Comparison of ENCODE assay signal across 27 cellular contexts in the genomic region with DNA sequence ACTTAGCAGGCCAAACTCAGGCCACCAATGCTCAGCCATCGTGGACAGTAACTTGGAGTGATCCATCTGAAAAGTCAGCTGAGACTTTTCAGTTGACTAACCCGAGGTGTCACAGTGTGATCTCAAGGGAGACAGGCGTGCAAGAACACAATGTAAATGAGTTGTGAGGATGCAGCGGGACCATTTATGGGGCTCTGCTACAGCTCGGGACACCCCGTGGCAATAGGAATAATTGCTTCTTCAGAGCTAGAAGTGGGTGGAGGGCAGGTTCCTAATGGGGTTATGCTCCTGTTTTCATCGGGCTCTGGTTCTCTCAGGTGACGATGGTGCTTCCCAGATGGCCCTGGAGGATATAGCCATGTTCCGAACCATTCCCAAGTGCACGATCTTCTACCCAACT. TPM values are rescaled to one million over a fixed set of nuclear protein-coding genes. Genes with fewer than 3 reads are reported as not detected.
DNase-seq lines count a peak whose midpoint lies in the region; ATAC-seq, FAIRE-seq and TF ChIP-seq lines count a peak whose summit lies in the region.
"Had no signal": no experiment of that assay in that cellular context is flagged by ENCODE, and none has a peak within 500 bp of the region (broad histone marks: within the 10 kb centered on the region; RNA-seq: fewer than 3 reads in every experiment).

No MANE protein-coding gene starts in this region.

- H4K20me1 ChIP-seq in Karpas-422 (ENCODE audit: insufficient read depth, low read depth, low read length) (no peaks in the 10 kb centered on the region), GM12878 (ENCODE audit: control insufficient read depth, insufficient read depth) (no peaks in the 10 kb centered on the region)

- H3K9me3 ChIP-seq in Karpas-422 (ENCODE audit: low read length): no peaks in the 10 kb centered on the region
- H3K9me3 ChIP-seq in GM12878 (replicated peaks; ENCODE audit: control insufficient read depth, insufficient read depth, low read length): no peaks in the 10 kb centered on the region
- H3K9me3 ChIP-seq in spleen: no peaks in the 10 kb centered on the region
- H3K9me3 ChIP-seq in left lung: no peaks in the 10 kb centered on the region

- RAD21 ChIA-PET in GM12878 (lab: Charles Lee; ENCODE audit: unreplicated experiment): no interaction called here

- SMC1A ChIA-PET in GM12878 (lab: Charles Lee; ENCODE audit: uncharacterized antibody, unreplicated experiment): interaction anchor here (0.7 to 1.4 kb wide), 3 partner anchors 9 to 11 kb away, joined by 3 to 5 read pairs (median 4); no protein-coding TSS in a partner anchor

- H2AFZ ChIP-seq in Karpas-422 (ENCODE audit: low read length) (no peak overlapping the region), GM12878 (ENCODE audit: control insufficient read depth, low read depth, low read length) (no peak overlapping the region; the same call in 1 of the 2 replicates)
- H2AFZ ChIP-seq: GM23338, PC-9 had no signal

- no peak overlapping the region for H3K9ac ChIP-seq in Karpas-422 (ENCODE audit: low read length)
- no peak overlapping the region for H3K9ac ChIP-seq in GM12878 (ENCODE audit: control insufficient read depth, insufficient read depth, low read length)

- BruUV-seq in GM12878 (replicated peaks; lab: Mats Ljungman, UMichigan): no TSS peak

- H3K4me3 ChIP-seq in Karpas-422 (ENCODE audit: low read length): no peak overlapping the region
- no peak overlapping the region for H3K4me3 ChIP-seq in GM12878
- no peak overlapping the region for H3K4me3 ChIP-seq in spleen
- H3K4me3 ChIP-seq in left lung: no peak overlapping the region
- H3K4me3 ChIP-seq: GM23338, PC-9 had no signal

- H3K4me1 Mint-ChIP-seq in natural killer cell treated with Interleukin-12 subunit alpha and Interleukin-12 subunit beta and Interleukin-15 and Interleukin-18, amount 100 ng/mL, for 72 hours (ENCODE audit: low read depth in 2 of 2): peaks cover 27 to 30% of the 10 kb centered on the region in 2 donors
- H3K4me1 Mint-ChIP-seq: GM23338 had no signal

- H3K4me1 ChIP-seq in Karpas-422 (ENCODE audit: low read length) (peaks cover 8% of the 10 kb centered on the region), GM12878 (ENCODE audit: control insufficient read depth, insufficient read depth, low read length) (peaks cover 13% of the 10 kb centered on the region), spleen (peaks cover 3 to 28% (median 18%) of the 10 kb centered on the region in 6 donors), left lung (peaks cover 4 to 9% of the 10 kb centered on the region in 2 donors)

- peak overlapping the region; percentile 11 for H3K4me2 ChIP-seq in Karpas-422 (ENCODE audit: low read depth, low read length, poor library complexity, severe bottlenecking)
- no peak overlapping the region for H3K4me2 ChIP-seq in GM12878 (ENCODE audit: control insufficient read depth, insufficient read depth)
- H3K4me2 ChIP-seq: GM23338, PC-9 had no signal

- CTCF ChIA-PET in GM12878 (lab: Yijun Ruan, JAX): no interaction called here

- 0 out of 3 replicates have a peak, but pooled peaks have one; percentile 22 for ATAC-seq in GM12878
- no peak for ATAC-seq in left lung
- no peak for ATAC-seq in natural killer cell treated with Interleukin-12 subunit alpha and Interleukin-12 subunit beta and Interleukin-15 and Interleukin-18, amount 100 ng/mL, for 72 hours
- ATAC-seq in GM21381 (IDR thresholded peaks at IDR 0.05; ENCODE audit: unreplicated experiment): no peak

- no peak overlapping the region for H3K27ac ChIP-seq in Karpas-422 (ENCODE audit: low read length)
- H3K27ac ChIP-seq in GM12878 (ENCODE audit: control insufficient read depth, insufficient read depth): no peak overlapping the region
- H3K27ac ChIP-seq in spleen: no peak overlapping the region
- no peak overlapping the region for H3K27ac ChIP-seq in left lung
- H3K27ac ChIP-seq: PC-9 had no signal

- H3K27me3 Mint-ChIP-seq in natural killer cell treated with Interleukin-12 subunit alpha and Interleukin-12 subunit beta and Interleukin-15 and Interleukin-18, amount 100 ng/mL, for 72 hours: peaks cover 0 to 12% of the 10 kb centered on the region in 2 donors

- H3K27ac Mint-ChIP-seq in natural killer cell treated with Interleukin-12 subunit alpha and Interleukin-12 subunit beta and Interleukin-15 and Interleukin-18, amount 100 ng/mL, for 72 hours: no peak overlapping the region
- H3K27ac Mint-ChIP-seq: GM23338, H9 had no signal

- TF ChIP-seq CTCF in GM12873 (IDR thresholded peaks at IDR 0.05; ENCODE audit: insufficient read depth, low read depth, low read length, missing control alignments) (peak; percentile 10), GM12878 (IDR thresholded peaks at IDR 0.05 in 2 of 3, conservative IDR thresholded peaks at IDR 0.05 in 1 of 3; ENCODE audit: control insufficient read depth in 2 of 3, extremely low read depth in 1 of 3, insufficient read depth in 1 of 3, low read depth in 3 of 3, low read length in 3 of 3) (peak in 1 of 3 experiments; percentile 17; a peak in 1 of 6 replicates), spleen (IDR thresholded peaks at IDR 0.05 in 8 of 11, conservative IDR thresholded peaks at IDR 0.05 in 3 of 11) (no peak), left lung (IDR thresholded peaks at IDR 0.05) (no peak)

- H3K4me3 Mint-ChIP-seq in natural killer cell treated with Interleukin-12 subunit alpha and Interleukin-12 subunit beta and Interleukin-15 and Interleukin-18, amount 100 ng/mL, for 72 hours: no peak overlapping the region
- H3K4me3 Mint-ChIP-seq: GM23338, H9 had no signal

- DNase-seq in Karpas-422 (peak; percentile 58), GM12878 (ENCODE audit: low read depth, low spot score) (no peak), spleen (peak; percentile 27), left lung (no peak)
- DNase-seq in natural killer cell treated with Interleukin-12 subunit alpha and Interleukin-12 subunit beta and Interleukin-15 and Interleukin-18, amount 100 ng/mL, for 72 hours (ENCODE audit: low spot score): no peak
- DNase-seq: Calu3; DMS153; DND-41; H9; KG1; MM.1S; NCI-H1048; NCI-H1417; NCI-H1694; NCI-H2029 treated with DMSO at 0.1 percent for 48 hours; NCI-H446 treated with DMSO at 0.1 percent for 48 hours; NCI-H82; NK-92 treated with Interleukin-12 subunit alpha and Interleukin-12 subunit beta, amount 100 ng/mL, for 24 hours; PC-9; RPMI8226; SHP77 had no signal

- intact Hi-C loops in GM12878 (cut with micrococcal nuclease; ENCODE audit: unreplicated experiment) (no loop called here), spleen (cut with DNase I; ENCODE audit: low total_unique reads) (no loop called here), left lung (cut with DNase I) (no loop called here)

- no peak for TF ChIP-seq RAD21 in GM12878 (IDR thresholded peaks at IDR 0.05; ENCODE audit: insufficient read depth, low read depth, low read length)

- no peaks in the 10 kb centered on the region for H3K9me3 Mint-ChIP-seq in natural killer cell treated with Interleukin-12 subunit alpha and Interleukin-12 subunit beta and Interleukin-15 and Interleukin-18, amount 100 ng/mL, for 72 hours
- H3K9me3 Mint-ChIP-seq: GM23338 had no signal

- TF ChIP-seq EP300 in GM12878 (IDR thresholded peaks at IDR 0.05; ENCODE audit: borderline replicate concordance in 1 of 2, control insufficient read depth in 1 of 2, low read depth in 2 of 2, low read length in 2 of 2): no peak

- TF ChIP-seq POLR2A in GM12878 (IDR thresholded peaks at IDR 0.05; ENCODE audit: low read depth, low read length) (no peak), spleen (IDR thresholded peaks at IDR 0.05) (no peak)

- no peaks in the 10 kb centered on the region for H3K79me2 ChIP-seq in Karpas-422 (ENCODE audit: low read length)
- H3K79me2 ChIP-seq in GM12878 (ENCODE audit: control insufficient read depth, insufficient read depth, low read length): no peaks in the 10 kb centered on the region

- no peak for FAIRE-seq in GM12878 (lab: Jason Lieb, UNC)

- H3K36me3 Mint-ChIP-seq in natural killer cell treated with Interleukin-12 subunit alpha and Interleukin-12 subunit beta and Interleukin-15 and Interleukin-18, amount 100 ng/mL, for 72 hours: no peaks in the 10 kb centered on the region

- in situ Hi-C loops in GM12878 (cut with MboI): loop anchor here (25.0 kb wide), 1 partner anchor 186 kb away; the partner anchor contains the start of gene OPN1LW

- H3K27me3 ChIP-seq in Karpas-422 (ENCODE audit: low read length): no peaks in the 10 kb centered on the region
- no peaks in the 10 kb centered on the region for H3K27me3 ChIP-seq in GM12878 (replicated peaks in 1 of 2; ENCODE audit: control insufficient read depth in 2 of 2, insufficient read depth in 2 of 2, low read length in 1 of 2)
- peaks cover 0 to 11% (median 0%) of the 10 kb centered on the region in 7 donors for H3K27me3 ChIP-seq in spleen (replicated peaks in 1 of 7)
- H3K27me3 ChIP-seq in left lung: no peaks in the 10 kb centered on the region

- no peaks in the 10 kb centered on the region for H3K9me2 ChIP-seq in Karpas-422 (replicated peaks; ENCODE audit: insufficient read depth, low read length)

- H3K36me3 ChIP-seq in Karpas-422 (ENCODE audit: insufficient read depth, low read length): no peaks in the 10 kb centered on the region
- no peaks in the 10 kb centered on the region for H3K36me3 ChIP-seq in GM12878 (ENCODE audit: control insufficient read depth in 2 of 2, insufficient read depth in 2 of 2, low read length in 1 of 2)
- H3K36me3 ChIP-seq in spleen: no peaks in the 10 kb centered on the region
- H3K36me3 ChIP-seq in left lung: no peaks in the 10 kb centered on the region

- POLR2A ChIA-PET in GM12878 (lab: Charles Lee): no interaction called here

- WGBS in GM12878 (ENCODE audit: insufficient coverage, insufficient replicate concordance, low lambda C conversion rate, missing lambda C conversion rate): 24% methylated on average over 10 of the region's 10 CpGs
- WGBS in spleen, 5 donors: 76 to 88% (median 79%) methylated on average over 7 to 10 of the region's 10 CpGs

RNA-seq across cellular contexts. Expression of gene TKTL1, which starts 27.3 kb away (rescaled TPM):
- not detected in 2 replicates for total RNA-seq in Karpas-422 (2014; rRNA removed; shearing (Covaris generic); ENCODE audit: low replicate concordance)
- total RNA-seq in GM12878 (2013; cell fraction: nucleolus; rRNA removed): not detected in 2 replicates
- total RNA-seq in GM12878 (2014; rRNA removed) (not detected in 2 replicates), GM12878 (2014; rRNA removed; fragmentation: Illumina TruSeq; extraction: Trizol) (not detected in 2 replicates), GM12878 (2021) (not detected in 2 replicates), spleen (1 to 10 TPM in 3 of 7 donors, under 1 TPM in 3, not detected in 1; 0.42 to 3.7 (median 1.2) TPM), left lung (under 1 TPM in 1 of 2 donors, not detected in 1; 0.47 TPM)
- polyA plus RNA-seq in GM12878 (2011; ENCODE audit: low read depth): not detected
- polyA plus RNA-seq in GM12878 (2011; rRNA removed) (0.07 TPM in 1 of 2 replicates, not detected in the other), GM12878 (2014; fragmentation: Illumina TruSeq; extraction: Trizol) (0.01 TPM in 1 of 2 replicates, not detected in the other), GM12878 (2014; fragmentation: Nextera tagmentation; extraction: Ambion mirVana) (not detected), GM12878 (2014; rRNA removed) (not detected in 2 replicates), GM12878 (2016; fragmentation: Nextera tagmentation; extraction: Ambion mirVana) (not detected), spleen (under 1 TPM; 0.13 to 0.57 (median 0.24) TPM)
- polyA plus RNA-seq in GM12878 (2011; cell fraction: cytosol; rRNA removed): 0.03 and 0.05 TPM in 2 replicates
- 0.07 TPM in 1 of 2 replicates, not detected in the other for polyA plus RNA-seq in GM12878 (2011; cell fraction: nucleus; rRNA removed)
- 0.08 TPM in 1 of 2 replicates, not detected in the other for polyA plus RNA-seq in GM12878 (2012)
- 0.15 TPM in 1 of 2 replicates, not detected in the other for polyA minus RNA-seq in GM12878 (2011; rRNA and poly(A)+ RNA removed)
- not detected in 2 replicates for polyA minus RNA-seq in GM12878 (2011; cell fraction: cytosol; rRNA and poly(A)+ RNA removed)
- not detected in 2 replicates for polyA minus RNA-seq in GM12878 (2011; cell fraction: nucleus; rRNA and poly(A)+ RNA removed)
- total RNA-seq in natural killer cell treated with Interleukin-12 subunit alpha and Interleukin-12 subunit beta and Interleukin-15 and Interleukin-18, amount 100 ng/mL, for 72 hours: 1 to 10 TPM; 3.0 to 4.1 TPM
- total RNA-seq: Calu3, GM23338, H9, PC-9 had no signal
- polyA plus RNA-seq: BJ, GM23338 had no signal

RNA-seq across cellular contexts. Expression of gene TEX28, which starts 28.0 kb away (rescaled TPM):
- total RNA-seq in Karpas-422 (2014; rRNA removed; shearing (Covaris generic); ENCODE audit: low replicate concordance): not detected in 2 replicates
- not detected in 2 replicates for total RNA-seq in GM12878 (2013; cell fraction: nucleolus; rRNA removed)
- total RNA-seq in GM12878 (2014; rRNA removed): not detected in 2 replicates
- not detected in 2 replicates for total RNA-seq in GM12878 (2014; rRNA removed; fragmentation: Illumina TruSeq; extraction: Trizol)
- total RNA-seq in GM12878 (2021): not detected in 2 replicates
- polyA plus RNA-seq in GM12878 (2011; ENCODE audit: low read depth): not detected
- not detected in 2 replicates for polyA plus RNA-seq in GM12878 (2011; rRNA removed)
- not detected in 2 replicates for polyA plus RNA-seq in GM12878 (2011; cell fraction: cytosol; rRNA removed)
- not detected in 2 replicates for polyA plus RNA-seq in GM12878 (2011; cell fraction: nucleus; rRNA removed)
- polyA plus RNA-seq in GM12878 (2012): not detected in 2 replicates
- not detected in 2 replicates for polyA plus RNA-seq in GM12878 (2014; fragmentation: Illumina TruSeq; extraction: Trizol)
- polyA plus RNA-seq in GM12878 (2014; fragmentation: Nextera tagmentation; extraction: Ambion mirVana): not detected
- polyA plus RNA-seq in GM12878 (2014; rRNA removed): not detected in 2 replicates
- polyA plus RNA-seq in GM12878 (2016; fragmentation: Nextera tagmentation; extraction: Ambion mirVana): not detected
- polyA minus RNA-seq in GM12878 (2011; rRNA and poly(A)+ RNA removed): not detected in 2 replicates
- polyA minus RNA-seq in GM12878 (2011; cell fraction: cytosol; rRNA and poly(A)+ RNA removed): not detected in 2 replicates
- not detected in 2 replicates for polyA minus RNA-seq in GM12878 (2011; cell fraction: nucleus; rRNA and poly(A)+ RNA removed)
- total RNA-seq in spleen: not detected
- polyA plus RNA-seq in spleen: not detected
- total RNA-seq in left lung: not detected
- total RNA-seq in natural killer cell treated with Interleukin-12 subunit alpha and Interleukin-12 subunit beta and Interleukin-15 and Interleukin-18, amount 100 ng/mL, for 72 hours: not detected
- total RNA-seq: Calu3; GM23338; H9; PC-9; SK-MEL-5; T-helper 1 cell treated with Interleukin-12 subunit alpha and Interleukin-12 subunit beta and Interleukin-4 antibody, amounts not matched to agents 30 ng/mL and 1 ng/mL, for 36 hours had no signal
- polyA plus RNA-seq: BJ, GM23338 had no signal

RNA-seq across cellular contexts. Expression of gene FLNA, which starts 51.5 kb away (rescaled TPM):
- total RNA-seq in Karpas-422 (2014; rRNA removed; shearing (Covaris generic); ENCODE audit: low replicate concordance): 46.3 and 89.6 TPM in 2 replicates
- total RNA-seq in GM12878 (2013; cell fraction: nucleolus; rRNA removed): 217 and 245 TPM in 2 replicates
- total RNA-seq in GM12878 (2014; rRNA removed) (379 and 459 TPM in 2 replicates), GM12878 (2014; rRNA removed; fragmentation: Illumina TruSeq; extraction: Trizol) (128 and 137 TPM in 2 replicates), GM12878 (2021) (617 and 643 TPM in 2 replicates), spleen (1,000 to 10,000 TPM in 1 of 7 donors, 100 to 1,000 TPM in 6; 401 to 1,447 (median 668) TPM), left lung (1,000 to 10,000 TPM; 1,139 to 1,793 TPM)
- 75.8 TPM for polyA plus RNA-seq in GM12878 (2011; ENCODE audit: low read depth)
- polyA plus RNA-seq in GM12878 (2011; rRNA removed) (22.1 and 56.9 TPM in 2 replicates), GM12878 (2014; fragmentation: Illumina TruSeq; extraction: Trizol) (52.0 and 174 TPM in 2 replicates), GM12878 (2014; fragmentation: Nextera tagmentation; extraction: Ambion mirVana) (10 to 100 TPM in 1 of 2 experiments, 1 to 10 TPM in 1; 5.1 to 30.6 TPM), GM12878 (2014; rRNA removed) (168 and 269 TPM in 2 replicates), GM12878 (2016; fragmentation: Nextera tagmentation; extraction: Ambion mirVana) (100 to 1,000 TPM; 344 to 347 TPM), spleen (100 to 1,000 TPM; 259 to 548 (median 322) TPM)
- 101 and 120 TPM in 2 replicates for polyA plus RNA-seq in GM12878 (2011; cell fraction: cytosol; rRNA removed)
- polyA plus RNA-seq in GM12878 (2011; cell fraction: nucleus; rRNA removed): 466 and 752 TPM in 2 replicates
- polyA plus RNA-seq in GM12878 (2012): 167 and 174 TPM in 2 replicates
- polyA minus RNA-seq in GM12878 (2011; rRNA and poly(A)+ RNA removed): 385 and 416 TPM in 2 replicates
- 382 and 413 TPM in 2 replicates for polyA minus RNA-seq in GM12878 (2011; cell fraction: cytosol; rRNA and poly(A)+ RNA removed)
- polyA minus RNA-seq in GM12878 (2011; cell fraction: nucleus; rRNA and poly(A)+ RNA removed): 154 and 358 TPM in 2 replicates
- 100 to 1,000 TPM; 574 to 727 TPM for total RNA-seq in natural killer cell treated with Interleukin-12 subunit alpha and Interleukin-12 subunit beta and Interleukin-15 and Interleukin-18, amount 100 ng/mL, for 72 hours

RNA-seq across cellular contexts. Expression of gene EMD, which starts 56.2 kb away (rescaled TPM):
- 19.5 and 20.7 TPM in 2 replicates for total RNA-seq in Karpas-422 (2014; rRNA removed; shearing (Covaris generic); ENCODE audit: low replicate concordance)
- 11.7 and 14.3 TPM in 2 replicates for total RNA-seq in GM12878 (2013; cell fraction: nucleolus; rRNA removed)
- total RNA-seq in GM12878 (2014; rRNA removed): 13.1 and 16.0 TPM in 2 replicates
- total RNA-seq in GM12878 (2014; rRNA removed; fragmentation: Illumina TruSeq; extraction: Trizol): 26.7 and 27.1 TPM in 2 replicates
- total RNA-seq in GM12878 (2021): 58.5 and 59.3 TPM in 2 replicates
- polyA plus RNA-seq in GM12878 (2011; ENCODE audit: low read depth): 18.8 TPM
- 15.3 and 23.3 TPM in 2 replicates for polyA plus RNA-seq in GM12878 (2011; rRNA removed)
- 29.0 and 36.8 TPM in 2 replicates for polyA plus RNA-seq in GM12878 (2011; cell fraction: cytosol; rRNA removed)
- polyA plus RNA-seq in GM12878 (2011; cell fraction: nucleus; rRNA removed): 49.6 and 51.9 TPM in 2 replicates
- 48.6 and 64.1 TPM in 2 replicates for polyA plus RNA-seq in GM12878 (2012)
- 63.8 and 83.3 TPM in 2 replicates for polyA plus RNA-seq in GM12878 (2014; fragmentation: Illumina TruSeq; extraction: Trizol)
- 1 to 10 TPM in 1 of 2 experiments, under 1 TPM in 1; 0.76 to 1.9 TPM for polyA plus RNA-seq in GM12878 (2014; fragmentation: Nextera tagmentation; extraction: Ambion mirVana)
- polyA plus RNA-seq in GM12878 (2014; rRNA removed): 63.9 TPM in 2 replicates
- polyA plus RNA-seq in GM12878 (2016; fragmentation: Nextera tagmentation; extraction: Ambion mirVana): 100 to 1,000 TPM in 1 of 2 experiments, 10 to 100 TPM in 1; 89.5 to 100 TPM
- polyA minus RNA-seq in GM12878 (2011; rRNA and poly(A)+ RNA removed): 12.9 and 24.7 TPM in 2 replicates
- 14.8 and 18.7 TPM in 2 replicates for polyA minus RNA-seq in GM12878 (2011; cell fraction: cytosol; rRNA and poly(A)+ RNA removed)
- polyA minus RNA-seq in GM12878 (2011; cell fraction: nucleus; rRNA and poly(A)+ RNA removed): 12.0 and 16.9 TPM in 2 replicates
- 10 to 100 TPM; 29.8 to 56.3 (median 49.9) TPM for total RNA-seq in spleen
- polyA plus RNA-seq in spleen: 10 to 100 TPM; 77.8 to 83.1 (median 78.9) TPM
- 10 to 100 TPM; 50.1 to 56.6 TPM for total RNA-seq in left lung
- 10 to 100 TPM; 49.2 to 61.9 TPM for total RNA-seq in natural killer cell treated with Interleukin-12 subunit alpha and Interleukin-12 subunit beta and Interleukin-15 and Interleukin-18, amount 100 ng/mL, for 72 hours

Comparison
In these comparisons a context has a peak if more than half of its experiments do, and no peak if none do; other contexts are left out.
1. DNase-seq: peak in Karpas-422 (single experiment) and spleen (single experiment); none in GM12878 (single experiment), left lung (0 of 2) and natural killer cell treated with Interleukin-12 subunit alpha and Interleukin-12 subunit beta and Interleukin-15 and Interleukin-18, amount 100 ng/mL, for 72 hours (single experiment).